ENCODE assay signal across 23 cellular contexts in genomic region chr15:39376371-39376909, GRCh38.
DNase-seq lines count a peak whose midpoint lies in the region; ATAC-seq and TF ChIP-seq lines count a peak whose summit lies in the region.
"Had no signal": no experiment of that assay in that cellular context is flagged by ENCODE, and none has a peak within 500 bp of the region (broad histone marks: within the 10 kb centered on the region; RNA-seq: fewer than 3 reads in every experiment).

No MANE protein-coding gene starts in this region.

- H3K4me1 ChIP-seq in ACC112 (ENCODE audit: control insufficient read depth, insufficient read depth, low read length, unreplicated experiment) (peaks cover 12% of the 10 kb centered on the region), mammary epithelial cell (ENCODE audit: insufficient read depth, low read length) (peaks cover 3% of the 10 kb centered on the region), lower lobe of right lung (no peaks in the 10 kb centered on the region), aorta (ENCODE audit: control insufficient read depth in 1 of 2, insufficient read depth in 2 of 2, low read length in 2 of 2) (no peaks in the 10 kb centered on the region)
- H3K4me1 ChIP-seq: A549 had no signal

- peak overlapping the region; percentile 49 for H2AFZ ChIP-seq in ACC112 (ENCODE audit: low read length, unreplicated experiment)
- no peak overlapping the region for H2AFZ ChIP-seq in mammary epithelial cell (ENCODE audit: low read depth, low read length)

- CTCF ChIA-PET in mammary epithelial cell (lab: Charles Lee; ENCODE audit: low non-redundant PET) = no interaction called here

- H3K9ac ChIP-seq in mammary epithelial cell (ENCODE audit: insufficient read depth, low read length) = no peak overlapping the region

- H3K36me3 ChIP-seq in ACC112 (ENCODE audit: insufficient read depth, low read length) (no peaks in the 10 kb centered on the region), mammary epithelial cell (ENCODE audit: insufficient read depth, low read length) (no peaks in the 10 kb centered on the region), lower lobe of right lung (no peaks in the 10 kb centered on the region), aorta (ENCODE audit: control insufficient read depth in 1 of 2, insufficient read depth in 2 of 2, low read length in 1 of 2) (no peaks in the 10 kb centered on the region)
- H3K36me3 ChIP-seq: esophagus muscularis mucosa, heart left ventricle, thoracic aorta had no signal

- dilution Hi-C loops in mammary epithelial cell (cut with HindIII; ENCODE audit: low sequenced_read_pairs) = no loop called here

- intact Hi-C loops in mammary epithelial cell (cut with micrococcal nuclease) = no loop called here
- intact Hi-C loops in lower lobe of right lung (cut with DNase I) = no loop called here
- intact Hi-C loops in aorta (cut with DNase I) = no loop called here

- H3K9me3 ChIP-seq in mammary epithelial cell (replicated peaks; ENCODE audit: insufficient read depth, low read length) (no peaks in the 10 kb centered on the region), lower lobe of right lung (peaks cover 8% of the 10 kb centered on the region), aorta (ENCODE audit: control insufficient read depth, low read length) (no peaks in the 10 kb centered on the region)
- H3K9me3 ChIP-seq: A549 had no signal

- BruUV-seq in mammary epithelial cell (replicated peaks; lab: Mats Ljungman, UMichigan) = no TSS peak

- TF ChIP-seq CTCF in mammary epithelial cell (conservative IDR thresholded peaks at IDR 0.05 in 1 of 2, IDR thresholded peaks at IDR 0.05 in 1 of 2; ENCODE audit: extremely low read depth in 1 of 2, insufficient read depth in 1 of 2, low read depth in 1 of 2, low read length in 2 of 2) (no peak), lower lobe of right lung (IDR thresholded peaks at IDR 0.05) (no peak)

- H3K4me2 ChIP-seq in mammary epithelial cell (ENCODE audit: insufficient read depth, low read depth, low read length) = no peak overlapping the region
- H3K4me2 ChIP-seq: A549 had no signal

- in situ Hi-C loops in mammary epithelial cell (cut with MboI; ENCODE audit: low sequenced_read_pairs in 2 of 2) = no loop called here

- no peaks in the 10 kb centered on the region for H3K27me3 ChIP-seq in ACC112 (ENCODE audit: insufficient read depth, low read length)
- no peaks in the 10 kb centered on the region for H3K27me3 ChIP-seq in mammary epithelial cell (ENCODE audit: insufficient read depth, low read length)
- H3K27me3 ChIP-seq in lower lobe of right lung (ENCODE audit: low read depth) = no peaks in the 10 kb centered on the region
- no peaks in the 10 kb centered on the region for H3K27me3 ChIP-seq in aorta (ENCODE audit: control insufficient read depth in 1 of 2, insufficient read depth in 2 of 2, low read length in 1 of 2)
- H3K27me3 ChIP-seq: esophagus muscularis mucosa, heart left ventricle had no signal

- no peaks in the 10 kb centered on the region for H4K20me1 ChIP-seq in mammary epithelial cell (ENCODE audit: insufficient read depth, low read length)

- peak; percentile 86 for DNase-seq in MV-4-11 (lab: John Stamatoyannopoulos, UW)
- peak; percentile 48 for DNase-seq in mammary epithelial cell
- DNase-seq in lower lobe of right lung = no peak
- DNase-seq in NCI-H69 (lab: John Stamatoyannopoulos, UW) = no peak
- no peak for DNase-seq in aorta
- DNase-seq in GM03348 (ENCODE audit: low spot score) = no peak
- no peak for DNase-seq in NCI-H526 treated with DMSO at 0.1 percent for 48 hours (lab: John Stamatoyannopoulos, UW)
- DNase-seq: activated CD8-positive, alpha-beta memory T cell treated with anti-CD3 and anti-CD28 coated beads for 24 hours; CD4-positive, CD25-positive, alpha-beta regulatory T cell; DMS53; effector CD4-positive, alpha-beta T cell; GOT3; NCI-H2081; NCI-H524; stimulated activated CD4-positive, alpha-beta T cell treated with anti-CD3 and anti-CD28 coated beads, Interleukin-12 subunit alpha, Interleukin-12 subunit beta, amount 100 ng/mL, for 4 hours; T-helper 9 cell had no signal

- ATAC-seq in lower lobe of right lung = peak; percentile 45 to 66
- ATAC-seq in aorta (ENCODE audit: low FRiP score) = no peak
- ATAC-seq: A549; natural killer cell treated with Interleukin-12 subunit alpha and Interleukin-12 subunit beta and Interleukin-15 and Interleukin-18, amount 100 ng/mL, for 72 hours had no signal

- H3K27ac ChIP-seq in ACC112 (ENCODE audit: low read depth, low read length) = peak overlapping the region; percentile 61
- no peak overlapping the region for H3K27ac ChIP-seq in mammary epithelial cell (ENCODE audit: insufficient read depth, low read depth, low read length)
- no peak overlapping the region for H3K27ac ChIP-seq in lower lobe of right lung
- H3K27ac ChIP-seq in aorta (ENCODE audit: low read depth in 1 of 2, low read length in 2 of 2) = no peak overlapping the region
- H3K27ac ChIP-seq: A549, esophagus muscularis mucosa, SK-N-MC had no signal

- no peaks in the 10 kb centered on the region for H3K79me2 ChIP-seq in ACC112 (ENCODE audit: control insufficient read depth, insufficient read depth, low read length, unreplicated experiment)
- no peaks in the 10 kb centered on the region for H3K79me2 ChIP-seq in mammary epithelial cell (ENCODE audit: insufficient read depth, low read length)

- WGBS in mammary epithelial cell (ENCODE audit: low coverage, missing lambda C conversion rate) = 56% methylated on average over 1 of the region's 1 CpG
- WGBS in aorta, 2 donors = 11 to 19% methylated on average over 1 of the region's 1 CpG

- H3K4me3 ChIP-seq in ACC112 (ENCODE audit: low read depth, low read length) (no peak overlapping the region), mammary epithelial cell (replicated peaks in 1 of 3; ENCODE audit: insufficient read depth in 1 of 3, low read depth in 2 of 3, low read length in 3 of 3) (no peak overlapping the region), lower lobe of right lung (no peak overlapping the region), aorta (ENCODE audit: low read length in 2 of 2) (no peak overlapping the region)
- H3K4me3 ChIP-seq: A549, esophagus muscularis mucosa, heart left ventricle, SK-N-MC, thoracic aorta had no signal

Comparison
In these comparisons a context has a peak if more than half of its experiments do, and no peak if none do; other contexts are left out.
1. DNase-seq: peak in MV-4-11 (single experiment) and mammary epithelial cell (single experiment); none in lower lobe of right lung (single experiment), NCI-H69 (single experiment), aorta (0 of 2), GM03348 (single experiment) and NCI-H526 treated with DMSO at 0.1 percent for 48 hours (single experiment).